9 cellular contexts compared by ENCODE assay signal in the genomic region with DNA sequence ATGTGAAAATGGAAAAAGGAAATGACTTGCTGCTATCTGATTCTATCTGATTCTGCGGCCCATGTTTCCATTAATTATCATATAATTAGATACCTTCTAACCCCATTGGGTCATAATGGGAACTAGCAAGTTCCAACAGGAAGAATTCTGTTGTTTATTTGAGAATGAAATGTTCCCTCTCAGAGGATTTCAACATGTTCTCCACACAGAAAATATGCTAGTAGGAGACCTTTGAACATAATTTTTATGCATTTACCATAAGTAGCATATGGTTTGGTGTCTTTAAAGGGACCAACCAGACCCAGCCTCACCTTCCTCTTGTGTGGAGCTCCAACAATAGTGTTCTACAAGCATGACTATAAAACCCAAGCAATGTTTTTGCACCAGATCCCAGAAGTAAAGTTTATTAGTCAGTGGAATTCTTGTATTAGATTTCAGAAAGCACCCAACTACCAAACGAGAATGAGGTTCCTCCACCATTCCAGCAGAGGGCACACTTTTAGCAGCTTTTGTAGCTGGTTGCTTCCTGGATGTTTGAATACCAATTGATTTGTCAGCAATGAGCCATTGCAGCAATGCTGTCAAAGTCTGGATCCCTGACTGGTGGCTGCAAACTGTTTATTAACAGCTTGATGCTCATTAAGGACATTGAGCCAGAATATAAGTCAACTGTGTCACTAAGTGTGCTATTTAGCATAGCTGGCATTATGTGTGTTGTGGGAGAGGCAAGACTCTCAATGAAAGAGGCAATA.
DNase-seq lines count a peak whose midpoint lies in the region; ATAC-seq lines count a peak whose summit lies in the region.
"Had no signal": no experiment of that assay in that cellular context is flagged by ENCODE, and none has a peak within 500 bp of the region (broad histone marks: within the 10 kb centered on the region; RNA-seq: fewer than 3 reads in every experiment).

No MANE protein-coding gene starts in this region.

- H3K9me3 ChIP-seq in aorta (ENCODE audit: control insufficient read depth, low read length): peaks cover 2% of the 10 kb centered on the region
- H3K9me3 ChIP-seq: thoracic aorta had no signal

- no peaks in the 10 kb centered on the region for H3K27me3 ChIP-seq in aorta (ENCODE audit: control insufficient read depth in 1 of 2, insufficient read depth in 2 of 2, low read length in 1 of 2)

- H3K4me3 Mint-ChIP-seq in activated naive CD8-positive, alpha-beta T cell treated with anti-CD3 and anti-CD28 coated beads, Interleukin-2, amount 50 U/mL, for 24 hours: no peak overlapping the region

- ATAC-seq in GM19328 (IDR thresholded peaks at IDR 0.05; ENCODE audit: unreplicated experiment) (peak; percentile 83), HG03280 (IDR thresholded peaks at IDR 0.05; ENCODE audit: unreplicated experiment) (peak; percentile 91), aorta (ENCODE audit: low FRiP score) (no peak)
- no peak for ATAC-seq in activated naive CD8-positive, alpha-beta T cell treated with anti-CD3 and anti-CD28 coated beads, Interleukin-2, amount 50 U/mL, for 24 hours

- no peaks in the 10 kb centered on the region for H3K36me3 Mint-ChIP-seq in activated naive CD8-positive, alpha-beta T cell treated with anti-CD3 and anti-CD28 coated beads, Interleukin-2, amount 50 U/mL, for 24 hours (ENCODE audit: low read depth)

- H3K36me3 ChIP-seq in aorta (ENCODE audit: control insufficient read depth in 1 of 2, insufficient read depth in 2 of 2, low read length in 1 of 2): no peaks in the 10 kb centered on the region
- H3K36me3 ChIP-seq: thoracic aorta had no signal

- no peaks in the 10 kb centered on the region for H3K9me3 Mint-ChIP-seq in activated naive CD8-positive, alpha-beta T cell treated with anti-CD3 and anti-CD28 coated beads, Interleukin-2, amount 50 U/mL, for 24 hours

- H3K27ac Mint-ChIP-seq in activated naive CD8-positive, alpha-beta T cell treated with anti-CD3 and anti-CD28 coated beads, Interleukin-2, amount 50 U/mL, for 24 hours: no peak overlapping the region

- intact Hi-C loops in aorta (cut with DNase I): loop anchor here in 1 of 2 donors (5.0 kb wide), 1 partner anchor 123 kb away; no protein-coding TSS in a partner anchor

- no peaks in the 10 kb centered on the region for H3K27me3 Mint-ChIP-seq in activated naive CD8-positive, alpha-beta T cell treated with anti-CD3 and anti-CD28 coated beads, Interleukin-2, amount 50 U/mL, for 24 hours

- no peak overlapping the region for H3K4me3 ChIP-seq in aorta (ENCODE audit: low read length in 2 of 2)
- H3K4me3 ChIP-seq: thoracic aorta had no signal

- no peak overlapping the region for H3K27ac ChIP-seq in aorta (ENCODE audit: low read depth in 1 of 2, low read length in 2 of 2)
- H3K27ac ChIP-seq: thoracic aorta had no signal

- 46 to 51% methylated on average over 2 of the region's 2 CpGs for WGBS in aorta, 2 donors

- DNase-seq in ELF-1 (ENCODE audit: low read depth, low spot score) (peak; percentile 63), NCI-H69 (lab: John Stamatoyannopoulos, UW) (peak; percentile 71), iPS-NIHi11 (ENCODE audit: low spot score) (peak; percentile 70), aorta (no peak)
- peak; percentile 25 for DNase-seq in activated naive CD8-positive, alpha-beta T cell treated with anti-CD3 and anti-CD28 coated beads, Interleukin-2, amount 50 U/mL, for 24 hours
- DNase-seq in stimulated activated naive CD4-positive, alpha-beta T cell treated with Interleukin-2 at 50 U/mL for 16 hours (lab: John Stamatoyannopoulos, UW): peak; percentile 0

- H3K4me1 ChIP-seq in aorta (ENCODE audit: control insufficient read depth in 1 of 2, insufficient read depth in 2 of 2, low read length in 2 of 2): no peaks in the 10 kb centered on the region

- no peaks in the 10 kb centered on the region for H3K4me1 Mint-ChIP-seq in activated naive CD8-positive, alpha-beta T cell treated with anti-CD3 and anti-CD28 coated beads, Interleukin-2, amount 50 U/mL, for 24 hours

Comparison
In these comparisons a context has a peak if more than half of its experiments do, and no peak if none do; other contexts are left out.
1. DNase-seq: peak in ELF-1 (single experiment), NCI-H69 (single experiment), activated naive CD8-positive, alpha-beta T cell treated with anti-CD3 and anti-CD28 coated beads, Interleukin-2, amount 50 U/mL, for 24 hours (single experiment), iPS-NIHi11 (single experiment) and stimulated activated naive CD4-positive, alpha-beta T cell treated with Interleukin-2 at 50 U/mL for 16 hours (single experiment); none in aorta (0 of 2).
2. ATAC-seq: peak in GM19328 (single experiment) and HG03280 (single experiment); none in activated naive CD8-positive, alpha-beta T cell treated with anti-CD3 and anti-CD28 coated beads, Interleukin-2, amount 50 U/mL, for 24 hours (single experiment) and aorta (single experiment).